In the genomic region with DNA sequence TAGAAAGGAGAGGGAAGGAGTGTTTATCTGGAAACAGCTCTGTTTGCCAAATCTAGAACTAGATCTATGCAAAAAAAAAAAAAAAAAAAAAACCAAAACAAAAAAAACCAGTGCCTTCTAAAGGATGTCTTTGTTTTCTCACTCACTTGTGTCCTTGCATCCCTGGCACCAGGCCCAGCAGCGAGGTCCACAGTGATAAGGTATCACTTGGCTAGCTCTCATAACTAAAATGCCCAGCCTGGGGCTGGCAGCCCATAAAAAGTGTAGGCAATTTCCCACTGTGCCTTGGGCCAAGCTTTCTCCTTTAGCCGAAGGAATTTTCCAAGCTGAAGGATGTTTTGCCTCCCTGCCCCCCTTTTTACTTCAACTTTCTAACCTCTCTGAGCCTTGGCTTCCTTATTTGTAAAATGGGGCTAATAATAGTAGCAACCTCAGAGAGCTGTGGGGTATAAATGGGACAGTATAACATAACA, we compare ENCODE assay signal across 1 cellular context.
TF ChIP-seq lines count a peak whose summit lies in the region.

No MANE protein-coding gene starts in this region.

TF ChIP-seq in GM12878, 131 proteins besides CTCF, POLR2A, EP300 and RAD21 (continued from another document):
- TF ChIP-seq, protein P1, sequence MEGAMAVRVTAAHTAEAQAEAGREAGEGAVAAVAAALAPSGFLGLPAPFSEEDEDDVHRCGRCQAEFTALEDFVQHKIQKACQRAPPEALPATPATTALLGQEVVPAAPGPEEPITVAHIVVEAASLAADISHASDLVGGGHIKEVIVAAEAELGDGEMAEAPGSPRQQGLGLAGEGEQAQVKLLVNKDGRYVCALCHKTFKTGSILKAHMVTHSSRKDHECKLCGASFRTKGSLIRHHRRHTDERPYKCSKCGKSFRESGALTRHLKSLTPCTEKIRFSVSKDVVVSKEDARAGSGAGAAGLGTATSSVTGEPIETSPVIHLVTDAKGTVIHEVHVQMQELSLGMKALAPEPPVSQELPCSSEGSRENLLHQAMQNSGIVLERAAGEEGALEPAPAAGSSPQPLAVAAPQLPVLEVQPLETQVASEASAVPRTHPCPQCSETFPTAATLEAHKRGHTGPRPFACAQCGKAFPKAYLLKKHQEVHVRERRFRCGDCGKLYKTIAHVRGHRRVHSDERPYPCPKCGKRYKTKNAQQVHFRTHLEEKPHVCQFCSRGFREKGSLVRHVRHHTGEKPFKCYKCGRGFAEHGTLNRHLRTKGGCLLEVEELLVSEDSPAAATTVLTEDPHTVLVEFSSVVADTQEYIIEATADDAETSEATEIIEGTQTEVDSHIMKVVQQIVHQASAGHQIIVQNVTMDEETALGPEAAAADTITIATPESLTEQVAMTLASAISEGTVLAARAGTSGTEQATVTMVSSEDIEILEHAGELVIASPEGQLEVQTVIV (IDR thresholded peaks at IDR 0.05; ENCODE audit: borderline replicate concordance, partially characterized antibody): no peak
- TF ChIP-seq SMAD1 (IDR thresholded peaks at IDR 0.05; ENCODE audit: low read depth, partially characterized antibody): no peak
- TF ChIP-seq, protein P2, sequence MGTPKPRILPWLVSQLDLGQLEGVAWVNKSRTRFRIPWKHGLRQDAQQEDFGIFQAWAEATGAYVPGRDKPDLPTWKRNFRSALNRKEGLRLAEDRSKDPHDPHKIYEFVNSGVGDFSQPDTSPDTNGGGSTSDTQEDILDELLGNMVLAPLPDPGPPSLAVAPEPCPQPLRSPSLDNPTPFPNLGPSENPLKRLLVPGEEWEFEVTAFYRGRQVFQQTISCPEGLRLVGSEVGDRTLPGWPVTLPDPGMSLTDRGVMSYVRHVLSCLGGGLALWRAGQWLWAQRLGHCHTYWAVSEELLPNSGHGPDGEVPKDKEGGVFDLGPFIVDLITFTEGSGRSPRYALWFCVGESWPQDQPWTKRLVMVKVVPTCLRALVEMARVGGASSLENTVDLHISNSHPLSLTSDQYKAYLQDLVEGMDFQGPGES (IDR thresholded peaks at IDR 0.05): no peak
- TF ChIP-seq, protein P3, sequence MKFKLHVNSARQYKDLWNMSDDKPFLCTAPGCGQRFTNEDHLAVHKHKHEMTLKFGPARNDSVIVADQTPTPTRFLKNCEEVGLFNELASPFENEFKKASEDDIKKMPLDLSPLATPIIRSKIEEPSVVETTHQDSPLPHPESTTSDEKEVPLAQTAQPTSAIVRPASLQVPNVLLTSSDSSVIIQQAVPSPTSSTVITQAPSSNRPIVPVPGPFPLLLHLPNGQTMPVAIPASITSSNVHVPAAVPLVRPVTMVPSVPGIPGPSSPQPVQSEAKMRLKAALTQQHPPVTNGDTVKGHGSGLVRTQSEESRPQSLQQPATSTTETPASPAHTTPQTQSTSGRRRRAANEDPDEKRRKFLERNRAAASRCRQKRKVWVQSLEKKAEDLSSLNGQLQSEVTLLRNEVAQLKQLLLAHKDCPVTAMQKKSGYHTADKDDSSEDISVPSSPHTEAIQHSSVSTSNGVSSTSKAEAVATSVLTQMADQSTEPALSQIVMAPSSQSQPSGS (IDR thresholded peaks at IDR 0.05; ENCODE audit: low read length): no peak
